12 cellular contexts compared by ENCODE assay signal in the genomic region with DNA sequence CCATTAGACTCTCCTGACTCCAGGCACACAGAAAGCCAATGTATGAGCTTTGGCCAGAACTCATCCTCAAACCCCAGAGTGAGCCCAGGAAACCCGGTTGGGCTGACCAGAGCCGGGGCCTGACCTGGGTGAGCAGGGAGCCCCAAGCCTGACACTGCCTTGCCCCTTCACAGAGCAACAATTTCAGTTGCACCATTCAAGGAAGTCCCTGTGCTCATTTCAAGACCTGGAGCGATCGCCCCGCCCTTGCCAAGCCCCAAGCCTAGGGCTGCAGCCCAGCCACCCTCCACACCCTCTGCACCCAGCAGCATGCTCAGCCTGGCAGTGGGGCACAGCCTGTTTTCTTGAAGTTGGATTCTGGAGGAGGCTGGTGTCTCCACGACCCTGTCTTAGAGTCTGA. TPM values are rescaled to one million over a fixed set of nuclear protein-coding genes. Genes with fewer than 3 reads are reported as not detected.
A peak's percentile ranks its signal among the peaks of the same experiment; 100 is the strongest.
DNase-seq lines count a peak whose midpoint lies in the region; ATAC-seq and TF ChIP-seq lines count a peak whose summit lies in the region.
"Had no signal": no experiment of that assay in that cellular context is flagged by ENCODE, and none has a peak within 500 bp of the region (broad histone marks: within the 10 kb centered on the region; RNA-seq: fewer than 3 reads in every experiment).

No MANE protein-coding gene starts in this region.

- peaks cover 14% of the 10 kb centered on the region for H3K27me3 Mint-ChIP-seq in activated CD4-positive, alpha-beta T cell treated with anti-CD3 and anti-CD28 coated beads, Interleukin-2, amount 10 ng/mL, durations not matched to agents 24 days and 14 days
- H3K27me3 Mint-ChIP-seq in activated T-helper 1 cell treated with anti-CD3 and anti-CD28 coated beads, Interleukin-12 subunit alpha, Interleukin-12 subunit beta, Interleukin-2, Interleukin-4 antibody, amounts not matched to agents 30 ng/mL and 10 ng/mL and 1 ng/mL, durations not matched to agents 14 hours and 24 hours and 36 hours (ENCODE audit: insufficient read depth), result peaks cover 17% of the 10 kb centered on the region

- TF ChIP-seq CTCF in foreskin keratinocyte (conservative IDR thresholded peaks at IDR 0.05) (no peak), stomach (IDR thresholded peaks at IDR 0.05) (no peak)

- peak; percentile 71 for DNase-seq in activated CD4-positive, alpha-beta T cell treated with anti-CD3 and anti-CD28 coated beads, Interleukin-2, amount 10 ng/mL, durations not matched to agents 24 days and 14 days
- DNase-seq in activated CD4-positive, alpha-beta T cell treated with anti-CD3 and anti-CD28 coated beads, Interleukin-2, amount 50 U/mL, for 1 hour, result no peak
- no peak for DNase-seq in activated T-helper 1 cell treated with anti-CD3 and anti-CD28 coated beads, Interleukin-12 subunit alpha, Interleukin-12 subunit beta, Interleukin-2, Interleukin-4 antibody, amounts not matched to agents 30 ng/mL and 10 ng/mL and 1 ng/mL, durations not matched to agents 14 hours and 24 hours and 36 hours (ENCODE audit: low spot score)
- no peak for DNase-seq in foreskin keratinocyte
- peak; percentile 68 for DNase-seq in stomach
- DNase-seq in SKM-1 (lab: John Stamatoyannopoulos, UW; ENCODE audit: unreplicated experiment), result no peak
- DNase-seq in cerebellar cortex (ENCODE audit: low spot score), result no peak
- DNase-seq: ACHN, NCI-H1417 had no signal

- WGBS in stomach, 5 donors, result 35 to 59% (median 47%) methylated on average over 6 of the region's 6 CpGs

- H3K36me3 Mint-ChIP-seq in activated CD4-positive, alpha-beta T cell treated with anti-CD3 and anti-CD28 coated beads, Interleukin-2, amount 10 ng/mL, durations not matched to agents 24 days and 14 days (ENCODE audit: low read depth), result no peaks in the 10 kb centered on the region
- no peaks in the 10 kb centered on the region for H3K36me3 Mint-ChIP-seq in activated T-helper 1 cell treated with anti-CD3 and anti-CD28 coated beads, Interleukin-12 subunit alpha, Interleukin-12 subunit beta, Interleukin-2, Interleukin-4 antibody, amounts not matched to agents 30 ng/mL and 10 ng/mL and 1 ng/mL, durations not matched to agents 14 hours and 24 hours and 36 hours (ENCODE audit: low read depth)

- no peaks in the 10 kb centered on the region for H3K36me3 ChIP-seq in stomach

- H3K27ac ChIP-seq in foreskin keratinocyte (no peak overlapping the region), stomach (peak overlapping the region; percentile 82 to 96 (median 89))

- peak overlapping the region; percentile 73 to 77 (median 74) for H3K4me3 ChIP-seq in stomach

- peaks cover 34% of the 10 kb centered on the region for H3K4me1 Mint-ChIP-seq in activated CD4-positive, alpha-beta T cell treated with anti-CD3 and anti-CD28 coated beads, Interleukin-2, amount 10 ng/mL, durations not matched to agents 24 days and 14 days
- peaks cover 33% of the 10 kb centered on the region for H3K4me1 Mint-ChIP-seq in activated T-helper 1 cell treated with anti-CD3 and anti-CD28 coated beads, Interleukin-12 subunit alpha, Interleukin-12 subunit beta, Interleukin-2, Interleukin-4 antibody, amounts not matched to agents 30 ng/mL and 10 ng/mL and 1 ng/mL, durations not matched to agents 14 hours and 24 hours and 36 hours (ENCODE audit: low read depth)

- TF ChIP-seq POLR2A in stomach (IDR thresholded peaks at IDR 0.05), result no peak

- peak overlapping the region; percentile 98 for H3K4me3 Mint-ChIP-seq in activated CD4-positive, alpha-beta T cell treated with anti-CD3 and anti-CD28 coated beads, Interleukin-2, amount 10 ng/mL, durations not matched to agents 24 days and 14 days
- H3K4me3 Mint-ChIP-seq in activated T-helper 1 cell treated with anti-CD3 and anti-CD28 coated beads, Interleukin-12 subunit alpha, Interleukin-12 subunit beta, Interleukin-2, Interleukin-4 antibody, amounts not matched to agents 30 ng/mL and 10 ng/mL and 1 ng/mL, durations not matched to agents 14 hours and 24 hours and 36 hours, result peak overlapping the region; percentile 69

- intact Hi-C loops in activated CD4-positive, alpha-beta T cell treated with anti-CD3 and anti-CD28 coated beads, Interleukin-2, amount 10 ng/mL, durations not matched to agents 24 days and 14 days (cut with micrococcal nuclease), result loop anchor here (10.0 kb wide), 1 partner anchor 392 kb away; the partner anchor contains the start of genes EMC1 and MRTO4
- intact Hi-C loops in activated T-helper 1 cell treated with anti-CD3 and anti-CD28 coated beads, Interleukin-12 subunit alpha, Interleukin-12 subunit beta, Interleukin-2, Interleukin-4 antibody, amounts not matched to agents 30 ng/mL and 10 ng/mL and 1 ng/mL, durations not matched to agents 14 hours and 24 hours and 36 hours (cut with micrococcal nuclease), result no loop called here
- intact Hi-C loops in stomach (cut with DNase I; ENCODE audit: low total_unique reads), result loop anchor here (5.0 kb wide), 1 partner anchor 164 kb away; no protein-coding TSS in a partner anchor

- H3K27me3 ChIP-seq in foreskin keratinocyte (no peaks in the 10 kb centered on the region), stomach (peaks cover 0 to 27% (median 0%) of the 10 kb centered on the region in 3 donors)

- H3K9me3 ChIP-seq in stomach, result no peaks in the 10 kb centered on the region

- ATAC-seq in foreskin keratinocyte (peak; percentile 7), GM19397 (IDR thresholded peaks at IDR 0.05; ENCODE audit: unreplicated experiment) (no peak)

- H3K4me1 ChIP-seq in foreskin keratinocyte (peaks cover 2% of the 10 kb centered on the region), stomach (peaks cover 60 to 78% (median 72%) of the 10 kb centered on the region in 4 donors)

- no peak overlapping the region for H3K27ac Mint-ChIP-seq in activated CD4-positive, alpha-beta T cell treated with anti-CD3 and anti-CD28 coated beads, Interleukin-2, amount 10 ng/mL, durations not matched to agents 24 days and 14 days
- H3K27ac Mint-ChIP-seq in activated T-helper 1 cell treated with anti-CD3 and anti-CD28 coated beads, Interleukin-12 subunit alpha, Interleukin-12 subunit beta, Interleukin-2, Interleukin-4 antibody, amounts not matched to agents 30 ng/mL and 10 ng/mL and 1 ng/mL, durations not matched to agents 14 hours and 24 hours and 36 hours, result no peak overlapping the region

- H3K9me3 Mint-ChIP-seq in activated CD4-positive, alpha-beta T cell treated with anti-CD3 and anti-CD28 coated beads, Interleukin-2, amount 10 ng/mL, durations not matched to agents 24 days and 14 days, result no peaks in the 10 kb centered on the region
- H3K9me3 Mint-ChIP-seq in activated T-helper 1 cell treated with anti-CD3 and anti-CD28 coated beads, Interleukin-12 subunit alpha, Interleukin-12 subunit beta, Interleukin-2, Interleukin-4 antibody, amounts not matched to agents 30 ng/mL and 10 ng/mL and 1 ng/mL, durations not matched to agents 14 hours and 24 hours and 36 hours, result no peaks in the 10 kb centered on the region

- TF ChIP-seq EP300 in stomach (IDR thresholded peaks at IDR 0.05), result no peak

RNA-seq across cellular contexts. Expression of gene NBL1, which starts 2.3 kb away (rescaled TPM):
- total RNA-seq in activated CD4-positive, alpha-beta T cell treated with anti-CD3 and anti-CD28 coated beads, Interleukin-2, amount 10 ng/mL, durations not matched to agents 24 days and 14 days, result 51.7 and 54.1 TPM in 2 replicates
- 53.0 and 55.5 TPM in 2 replicates for total RNA-seq in activated T-helper 1 cell treated with anti-CD3 and anti-CD28 coated beads, Interleukin-12 subunit alpha, Interleukin-12 subunit beta, Interleukin-2, Interleukin-4 antibody, amounts not matched to agents 30 ng/mL and 10 ng/mL and 1 ng/mL, durations not matched to agents 14 hours and 24 hours and 36 hours
- 93.4 and 105 TPM in 2 replicates for total RNA-seq in foreskin keratinocyte
- polyA plus RNA-seq in foreskin keratinocyte, result 119 and 130 TPM in 2 replicates
- 100 to 1,000 TPM in 1 of 5 donors, 10 to 100 TPM in 4; 63.2 to 257 (median 83.5) TPM for total RNA-seq in stomach
- 100 to 1,000 TPM; 111 to 200 (median 121) TPM for polyA plus RNA-seq in stomach

RNA-seq across cellular contexts. Expression of gene HTR6, which starts 18.3 kb away (rescaled TPM):
- total RNA-seq in activated CD4-positive, alpha-beta T cell treated with anti-CD3 and anti-CD28 coated beads, Interleukin-2, amount 10 ng/mL, durations not matched to agents 24 days and 14 days, result not detected in 2 replicates
- total RNA-seq in activated T-helper 1 cell treated with anti-CD3 and anti-CD28 coated beads, Interleukin-12 subunit alpha, Interleukin-12 subunit beta, Interleukin-2, Interleukin-4 antibody, amounts not matched to agents 30 ng/mL and 10 ng/mL and 1 ng/mL, durations not matched to agents 14 hours and 24 hours and 36 hours, result not detected in 2 replicates
- not detected in 2 replicates for total RNA-seq in foreskin keratinocyte
- polyA plus RNA-seq in foreskin keratinocyte, result not detected in 2 replicates
- not detected for total RNA-seq in stomach
- polyA plus RNA-seq in stomach, result not detected
- total RNA-seq: myocyte; T-helper 2 cell treated with Interferon-gamma antibody and Interleukin-4, amounts not matched to agents 100 ng/mL and 5 ng/mL, for 36 hours had no signal

Comparison
In these comparisons a context has a peak if more than half of its experiments do, and no peak if none do; other contexts are left out.
1. DNase-seq: peak in activated CD4-positive, alpha-beta T cell treated with anti-CD3 and anti-CD28 coated beads, Interleukin-2, amount 10 ng/mL, durations not matched to agents 24 days and 14 days (single experiment) and stomach (single experiment); none in activated CD4-positive, alpha-beta T cell treated with anti-CD3 and anti-CD28 coated beads, Interleukin-2, amount 50 U/mL, for 1 hour (single experiment), activated T-helper 1 cell treated with anti-CD3 and anti-CD28 coated beads, Interleukin-12 subunit alpha, Interleukin-12 subunit beta, Interleukin-2, Interleukin-4 antibody, amounts not matched to agents 30 ng/mL and 10 ng/mL and 1 ng/mL, durations not matched to agents 14 hours and 24 hours and 36 hours (single experiment), foreskin keratinocyte (0 of 2), SKM-1 (single experiment) and cerebellar cortex (single experiment).